Comparison of ENCODE assay signal across 20 cellular contexts in the genomic region with DNA sequence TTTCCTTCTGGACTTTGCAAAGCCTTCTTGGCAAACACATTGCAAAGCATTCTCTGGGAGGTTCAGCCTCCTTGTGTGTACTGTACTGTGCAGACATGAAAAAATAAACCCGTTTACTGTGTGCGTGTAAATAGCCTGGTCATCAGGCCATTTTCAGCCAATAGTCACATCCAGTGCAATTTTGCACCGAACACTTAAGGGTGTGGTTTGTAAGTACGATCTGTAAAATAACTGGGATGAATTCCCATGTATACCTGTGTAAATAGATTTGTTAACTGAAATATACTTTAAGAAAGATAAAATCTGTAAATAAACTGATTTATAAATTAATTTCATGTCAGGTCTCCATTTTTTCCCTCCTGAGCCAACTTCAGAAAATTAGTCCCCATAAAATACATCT.
"Had no signal": no experiment of that assay in that cellular context is flagged by ENCODE, and none has a peak within 500 bp of the region (broad histone marks: within the 10 kb centered on the region; RNA-seq: fewer than 3 reads in every experiment).

No MANE protein-coding gene starts in this region.

- H3K4me1 Mint-ChIP-seq: stimulated activated effector memory CD8-positive, alpha-beta T cell treated with anti-CD3 and anti-CD28 coated beads, Interleukin-12 subunit alpha, Interleukin-12 subunit beta, amount 100 ng/mL, for 72 hours had no signal

- ATAC-seq: effector memory CD8-positive, alpha-beta T cell; left lobe of liver; naive thymus-derived CD8-positive, alpha-beta T cell; psoas muscle; right cardiac atrium; stimulated activated effector memory CD8-positive, alpha-beta T cell treated with anti-CD3 and anti-CD28 coated beads, Interleukin-12 subunit alpha, Interleukin-12 subunit beta, amount 100 ng/mL, for 72 hours had no signal

- H3K27ac ChIP-seq: coronary artery, ovary, psoas muscle, tibial artery had no signal

- H3K4me3 Mint-ChIP-seq: effector memory CD8-positive, alpha-beta T cell; naive thymus-derived CD8-positive, alpha-beta T cell; stimulated activated effector memory CD8-positive, alpha-beta T cell treated with anti-CD3 and anti-CD28 coated beads, Interleukin-12 subunit alpha, Interleukin-12 subunit beta, amount 100 ng/mL, for 72 hours; type B pancreatic cell had no signal

- H3K4me1 ChIP-seq: psoas muscle, tibial artery had no signal

- H3K9me3 Mint-ChIP-seq: effector memory CD8-positive, alpha-beta T cell; stimulated activated effector memory CD8-positive, alpha-beta T cell treated with anti-CD3 and anti-CD28 coated beads, Interleukin-12 subunit alpha, Interleukin-12 subunit beta, amount 100 ng/mL, for 72 hours; type B pancreatic cell had no signal

- H3K27me3 ChIP-seq: ovary, sigmoid colon, testis, tibial artery had no signal

- H3K4me3 ChIP-seq: coronary artery, ovary, psoas muscle, sigmoid colon, testis, tibial artery had no signal

- DNase-seq: dermis blood vessel endothelial cell; effector memory CD8-positive, alpha-beta T cell; kidney; naive thymus-derived CD8-positive, alpha-beta T cell; occipital lobe; ovary; posterior cingulate gyrus; psoas muscle; right cardiac atrium; sigmoid colon; stimulated activated CD4-positive, alpha-beta T cell treated with anti-CD3 and anti-CD28 coated beads, Interleukin-2, amount 100 ng/mL, for 24 hours; stimulated activated CD4-positive, alpha-beta T cell treated with anti-CD3 and anti-CD28 coated beads, Interleukin-4, amount 100 ng/mL, for 24 hours; stimulated activated naive CD4-positive, alpha-beta T cell treated with Interleukin-2 at 50 U/mL for 16 hours; substantia nigra; testis; tibial artery had no signal

- H3K36me3 ChIP-seq: ovary had no signal

- H3K27ac Mint-ChIP-seq: effector memory CD8-positive, alpha-beta T cell; stimulated activated effector memory CD8-positive, alpha-beta T cell treated with anti-CD3 and anti-CD28 coated beads, Interleukin-12 subunit alpha, Interleukin-12 subunit beta, amount 100 ng/mL, for 72 hours; type B pancreatic cell had no signal

- H3K27me3 Mint-ChIP-seq: effector memory CD8-positive, alpha-beta T cell; naive thymus-derived CD8-positive, alpha-beta T cell; type B pancreatic cell had no signal

- H3K9me3 ChIP-seq: ovary, psoas muscle, sigmoid colon, testis, tibial artery had no signal
